Comparison of ENCODE assay signal across 11 cellular contexts in the genomic region with DNA sequence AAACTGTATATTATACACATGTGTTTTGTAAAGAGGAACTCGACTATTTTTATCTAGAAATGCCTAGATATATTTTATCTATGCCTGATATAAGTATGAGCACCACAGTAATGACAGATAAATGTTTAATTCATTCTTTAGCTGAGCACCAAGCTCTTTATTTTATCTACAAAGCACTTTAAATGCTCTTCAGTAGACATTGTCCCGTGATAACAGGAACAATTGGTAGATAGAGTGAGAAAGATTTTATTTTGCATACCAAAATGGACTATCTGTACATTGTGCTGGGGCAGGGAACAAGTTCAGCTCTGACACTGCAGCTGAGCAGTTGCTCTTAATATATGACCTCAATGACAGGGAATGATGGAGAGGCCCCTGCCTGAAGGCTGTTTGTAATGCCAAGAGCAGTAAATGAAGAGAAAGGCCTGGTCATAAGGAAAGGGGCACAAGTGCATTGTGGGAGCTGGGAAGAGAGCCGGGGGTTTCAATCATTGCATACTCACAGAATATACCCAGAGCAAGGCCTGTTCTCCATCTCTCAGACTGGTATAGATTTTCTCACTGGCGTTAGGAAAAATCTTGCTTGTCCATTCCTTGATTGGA. TPM values are rescaled to one million over a fixed set of nuclear protein-coding genes. Genes with fewer than 3 reads are reported as not detected.
DNase-seq lines count a peak whose midpoint lies in the region; ATAC-seq and TF ChIP-seq lines count a peak whose summit lies in the region.
"Had no signal": no experiment of that assay in that cellular context is flagged by ENCODE, and none has a peak within 500 bp of the region (broad histone marks: within the 10 kb centered on the region; RNA-seq: fewer than 3 reads in every experiment).

No MANE protein-coding gene starts in this region.

- H3F3A ChIP-seq in neural progenitor cell (ENCODE audit: low read depth), result peaks cover 11% of the 10 kb centered on the region

- H3K9me3 Mint-ChIP-seq in HFFc6 (no peaks in the 10 kb centered on the region), brain (no peaks in the 10 kb centered on the region), neural progenitor cell (no peaks in the 10 kb centered on the region)
- H3K9me3 Mint-ChIP-seq in activated CD8-positive, alpha-beta T cell treated with anti-CD3 and anti-CD28 coated beads for 36 hours, result no peaks in the 10 kb centered on the region
- H3K9me3 Mint-ChIP-seq: activated naive CD4-positive, alpha-beta T cell treated with anti-CD3 and anti-CD28 coated beads, Interleukin-2, amount 10 ng/mL, durations not matched to agents 7 days and 5 days had no signal

- no peak overlapping the region for H3K27ac ChIP-seq in neural progenitor cell

- H3K4me3 Mint-ChIP-seq in HFFc6 (peak overlapping the region; percentile 35), brain (no peak overlapping the region), neural progenitor cell (no peak overlapping the region)
- H3K4me3 Mint-ChIP-seq in activated CD8-positive, alpha-beta T cell treated with anti-CD3 and anti-CD28 coated beads for 36 hours, result no peak overlapping the region
- H3K4me3 Mint-ChIP-seq: activated naive CD4-positive, alpha-beta T cell treated with anti-CD3 and anti-CD28 coated beads, Interleukin-2, amount 10 ng/mL, durations not matched to agents 7 days and 5 days had no signal

- H3K27me3 Mint-ChIP-seq in HFFc6 (ENCODE audit: insufficient read depth), result peaks cover 3% of the 10 kb centered on the region
- no peaks in the 10 kb centered on the region for H3K27me3 Mint-ChIP-seq in brain
- H3K27me3 Mint-ChIP-seq in neural progenitor cell (ENCODE audit: insufficient read depth, low read depth), result peaks cover 2% of the 10 kb centered on the region
- H3K27me3 Mint-ChIP-seq in activated CD8-positive, alpha-beta T cell treated with anti-CD3 and anti-CD28 coated beads for 36 hours, result no peaks in the 10 kb centered on the region
- H3K27me3 Mint-ChIP-seq: activated naive CD4-positive, alpha-beta T cell treated with anti-CD3 and anti-CD28 coated beads, Interleukin-2, amount 10 ng/mL, durations not matched to agents 7 days and 5 days had no signal

- DNase-seq in HFFc6, result peak; percentile 40
- no peak for DNase-seq in neural progenitor cell (ENCODE audit: low spot score)
- no peak for DNase-seq in activated CD8-positive, alpha-beta T cell treated with anti-CD3 and anti-CD28 coated beads for 36 hours
- no peak for DNase-seq in DMS153 treated with DMSO at 0.1 percent for 48 hours (lab: John Stamatoyannopoulos, UW; ENCODE audit: unreplicated experiment)
- no peak for DNase-seq in HuH-7.5 (ENCODE audit: low spot score)
- DNase-seq in Ammon's horn (ENCODE audit: low spot score), result no peak
- DNase-seq: NCI-H1417 had no signal

- peak; percentile 5 for ATAC-seq in GM18502 (IDR thresholded peaks at IDR 0.05; ENCODE audit: poor library complexity, unreplicated experiment)
- no peak for ATAC-seq in activated CD8-positive, alpha-beta T cell treated with anti-CD3 and anti-CD28 coated beads for 36 hours

- no peak overlapping the region for H3K4me2 ChIP-seq in neural progenitor cell

- intact Hi-C loops in activated CD8-positive, alpha-beta T cell treated with anti-CD3 and anti-CD28 coated beads for 36 hours (cut with micrococcal nuclease), result no loop called here

- no peak overlapping the region for H3K4me3 ChIP-seq in neural progenitor cell
- H3K4me3 ChIP-seq: lung had no signal

- POLR2A ChIA-PET in activated CD8-positive, alpha-beta T cell treated with anti-CD3 and anti-CD28 coated beads for 36 hours (lab: Charles Lee), result interaction anchor here (0.7 kb wide), 1 partner anchor 67 kb away, joined by 3 read pairs; no protein-coding TSS in a partner anchor

- H3K4me1 ChIP-seq in neural progenitor cell, result peaks cover 21% of the 10 kb centered on the region

- peaks cover 96% of the 10 kb centered on the region for H3K4me1 Mint-ChIP-seq in HFFc6 (ENCODE audit: low read depth)
- peaks cover 74% of the 10 kb centered on the region for H3K4me1 Mint-ChIP-seq in brain
- H3K4me1 Mint-ChIP-seq in neural progenitor cell, result peaks cover 36% of the 10 kb centered on the region
- H3K4me1 Mint-ChIP-seq in activated CD8-positive, alpha-beta T cell treated with anti-CD3 and anti-CD28 coated beads for 36 hours (ENCODE audit: low read depth), result peaks cover 71% of the 10 kb centered on the region

- no peak overlapping the region for H2AFZ ChIP-seq in neural progenitor cell (replicated peaks)

- TF ChIP-seq CTCF in HFFc6 (IDR thresholded peaks at IDR 0.05) (no peak), brain (conservative IDR thresholded peaks at IDR 0.05) (no peak), neural progenitor cell (IDR thresholded peaks at IDR 0.05) (no peak)
- TF ChIP-seq CTCF in activated CD8-positive, alpha-beta T cell treated with anti-CD3 and anti-CD28 coated beads for 36 hours (IDR thresholded peaks at IDR 0.05), result no peak

- H3K9ac ChIP-seq in neural progenitor cell, result no peak overlapping the region

- no peaks in the 10 kb centered on the region for H3K36me3 ChIP-seq in neural progenitor cell

- H3K9me3 ChIP-seq in neural progenitor cell (ENCODE audit: low read depth), result no peaks in the 10 kb centered on the region

- no peaks in the 10 kb centered on the region for H3K27me3 ChIP-seq in neural progenitor cell

- H3K36me3 Mint-ChIP-seq in HFFc6 (ENCODE audit: low read depth) (peaks cover 75% of the 10 kb centered on the region), brain (peaks cover 91% of the 10 kb centered on the region), neural progenitor cell (peaks cover 44% of the 10 kb centered on the region)
- H3K36me3 Mint-ChIP-seq in activated CD8-positive, alpha-beta T cell treated with anti-CD3 and anti-CD28 coated beads for 36 hours (ENCODE audit: low read depth), result peaks cover 37% of the 10 kb centered on the region

- CTCF ChIA-PET in activated CD8-positive, alpha-beta T cell treated with anti-CD3 and anti-CD28 coated beads for 36 hours (lab: Charles Lee), result interaction anchor here (0.9 to 1.8 kb wide), 4 partner anchors 14 to 38 kb away, joined by 3 to 6 read pairs (median 3); no protein-coding TSS in a partner anchor

- no peaks in the 10 kb centered on the region for H3K79me2 ChIP-seq in neural progenitor cell (ENCODE audit: low read depth)

- peak overlapping the region; percentile 78 for H3K27ac Mint-ChIP-seq in HFFc6
- H3K27ac Mint-ChIP-seq in brain, result peak overlapping the region; percentile 29 to 81 (median 59)
- H3K27ac Mint-ChIP-seq in neural progenitor cell, result peak overlapping the region; percentile 1
- no peak overlapping the region for H3K27ac Mint-ChIP-seq in activated CD8-positive, alpha-beta T cell treated with anti-CD3 and anti-CD28 coated beads for 36 hours
- H3K27ac Mint-ChIP-seq: activated naive CD4-positive, alpha-beta T cell treated with anti-CD3 and anti-CD28 coated beads, Interleukin-2, amount 10 ng/mL, durations not matched to agents 7 days and 5 days had no signal

- peaks cover 8% of the 10 kb centered on the region for H4K20me1 ChIP-seq in neural progenitor cell (ENCODE audit: low read depth)

RNA-seq across cellular contexts. Expression of gene SEPTIN11, which starts 57.3 kb away (rescaled TPM):
- total RNA-seq in HFFc6 (2021; fragmentation: NEBNext Ultra II Directional; extraction: Animal tissue kit (Norgen Biotek cat#: 25700)), result 100 to 1,000 TPM; 563 to 907 (median 620) TPM
- 35.8 TPM for polyA plus RNA-seq in brain (ENCODE audit: insufficient read depth, low read depth, low replicate concordance)
- 124 and 183 TPM in 2 replicates for total RNA-seq in neural progenitor cell (ENCODE audit: low replicate concordance)
- 10 to 100 TPM; 38.6 to 43.3 TPM for total RNA-seq in activated CD8-positive, alpha-beta T cell treated with anti-CD3 and anti-CD28 coated beads for 36 hours
